ENCODE assay signal across 22 cellular contexts in genomic region chr11:44382648-44383240, GRCh38.
"Had no signal": no experiment of that assay in that cellular context is flagged by ENCODE, and none has a peak within 500 bp of the region (broad histone marks: within the 10 kb centered on the region; RNA-seq: fewer than 3 reads in every experiment).

No MANE protein-coding gene starts in this region.

- H3K4me3 ChIP-seq: esophagus muscularis mucosa, gastrocnemius medialis, heart right ventricle, left lung, lower lobe of right lung, psoas muscle, sigmoid colon, skin epidermis, stomach, thoracic aorta, uterus had no signal

- H3K9me3 ChIP-seq: gastrocnemius medialis, left lung, lower lobe of right lung, psoas muscle, thoracic aorta, uterus had no signal

- H3K9ac ChIP-seq: parathyroid adenoma had no signal

- H3K27me3 ChIP-seq: uterus had no signal

- DNase-seq: effector memory CD4-positive, alpha-beta T cell; gastrocnemius medialis; heart right ventricle; hypothalamus; islet precursor cell; left lung; lower lobe of right lung; midbrain; psoas muscle; sigmoid colon; stimulated activated CD4-positive, alpha-beta T cell treated with anti-CD3 and anti-CD28 coated beads, Interleukin-2, amount 100 ng/mL, for 24 hours; stimulated activated CD4-positive, alpha-beta T cell treated with anti-CD3 and anti-CD28 coated beads, Interleukin-4, amount 100 ng/mL, for 4 hours; stimulated activated naive B cell treated with anti-CD40 and anti-IgM and Interleukin-4, amounts not matched to agents 10 μg/mL and 1 μg/mL and 100 μg/mL, for 72 hours; stomach; substantia nigra; uterus had no signal

- H3K36me3 ChIP-seq: esophagus muscularis mucosa, gastrocnemius medialis, heart right ventricle, left lung, lower lobe of right lung, sigmoid colon, stomach, thoracic aorta, uterus had no signal

- H3K27ac ChIP-seq: epithelial cell of prostate, esophagus muscularis mucosa, gastrocnemius medialis, heart right ventricle, left lung, lower lobe of right lung, parathyroid adenoma, psoas muscle, sigmoid colon, skin epidermis, stomach, thoracic aorta, uterus had no signal

- H3K4me1 ChIP-seq: esophagus muscularis mucosa, gastrocnemius medialis, heart right ventricle, left lung, lower lobe of right lung, parathyroid adenoma, psoas muscle, sigmoid colon, stomach, uterus had no signal

- ATAC-seq: gastrocnemius medialis; heart right ventricle; left lung; lower lobe of right lung; natural killer cell treated with Interleukin-12 subunit alpha and Interleukin-12 subunit beta and Interleukin-15 and Interleukin-18, amount 100 ng/mL, for 72 hours; psoas muscle; stimulated activated naive B cell treated with anti-CD40 and anti-IgM and Interleukin-4, amounts not matched to agents 10 μg/mL and 1 μg/mL and 100 μg/mL, for 72 hours had no signal
